In the genomic region with DNA sequence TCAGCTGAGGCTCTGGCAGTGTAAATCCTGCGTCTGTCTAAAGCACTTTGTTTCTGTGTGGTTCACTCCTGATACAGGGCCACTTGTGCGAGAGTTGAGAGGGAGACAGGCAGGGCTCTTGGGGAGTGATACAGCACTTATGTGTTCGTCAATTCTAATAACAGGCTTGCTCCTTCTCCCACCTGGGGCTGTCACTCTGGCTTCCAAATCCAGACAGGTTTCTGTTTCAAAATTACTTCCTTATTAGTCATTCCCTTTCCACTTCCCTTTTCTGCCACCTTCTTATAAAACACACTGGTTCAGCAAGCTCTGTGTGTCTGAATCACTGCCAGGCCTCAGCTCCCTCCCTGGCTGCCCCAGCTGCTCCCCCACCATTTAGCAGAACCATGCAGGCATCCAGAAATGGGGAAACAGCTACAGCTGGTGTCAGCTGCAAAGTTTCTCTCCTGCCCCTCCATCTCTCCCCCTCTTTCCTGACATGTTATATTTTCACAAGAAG, we compare ENCODE assay signal across 8 cellular contexts. TPM values are rescaled to one million over a fixed set of nuclear protein-coding genes. Genes with fewer than 3 reads are reported as not detected.
DNase-seq lines count a peak whose midpoint lies in the region; ATAC-seq and TF ChIP-seq lines count a peak whose summit lies in the region.

No MANE protein-coding gene starts in this region.

- intact Hi-C loops in body of pancreas (cut with DNase I): no loop called here

- H3K4me3 ChIP-seq in body of pancreas (no peak overlapping the region), osteoblast (ENCODE audit: insufficient read depth, low read length) (no peak overlapping the region)

- ATAC-seq in GM19324 (IDR thresholded peaks at IDR 0.05; ENCODE audit: low FRiP score, unreplicated experiment): peak; percentile 64
- ATAC-seq in HG03354 (IDR thresholded peaks at IDR 0.05; ENCODE audit: poor library complexity, severe bottlenecking, unreplicated experiment): peak; percentile 88
- peak; percentile 92 for ATAC-seq in body of pancreas
- peak; percentile 47 for ATAC-seq in left lobe of liver

- H4K20me1 ChIP-seq in osteoblast (ENCODE audit: insufficient read depth, low read length): no peaks in the 10 kb centered on the region

- H3K27ac ChIP-seq in body of pancreas: peak overlapping the region; percentile 85 to 91 (median 88)
- peak overlapping the region; percentile 57 for H3K27ac ChIP-seq in substantia nigra (ENCODE audit: low read depth, low read length, poor library complexity, severe bottlenecking)
- H3K27ac ChIP-seq in osteoblast (ENCODE audit: low read depth, low read length): no peak overlapping the region

- H3K9me3 ChIP-seq in body of pancreas (no peaks in the 10 kb centered on the region), osteoblast (ENCODE audit: low read depth, low read length) (no peaks in the 10 kb centered on the region)

- peaks cover 30% of the 10 kb centered on the region for H3K4me1 ChIP-seq in body of pancreas
- peaks cover 25% of the 10 kb centered on the region for H3K4me1 ChIP-seq in osteoblast (ENCODE audit: insufficient read depth, low read length)

- H2AFZ ChIP-seq in osteoblast (ENCODE audit: low read length): no peak overlapping the region

- H3K27me3 ChIP-seq in body of pancreas (no peaks in the 10 kb centered on the region), osteoblast (ENCODE audit: insufficient read depth, low read length) (peaks cover 4% of the 10 kb centered on the region)

- TF ChIP-seq POLR2A in body of pancreas (IDR thresholded peaks at IDR 0.05): peak in 2 of 3 donors; percentile 34 to 37

- no peak overlapping the region for H3K4me2 ChIP-seq in osteoblast (ENCODE audit: insufficient read depth, low read length)

- H3K79me2 ChIP-seq in osteoblast (ENCODE audit: insufficient read depth, low read length): no peaks in the 10 kb centered on the region

- TF ChIP-seq CTCF in body of pancreas (IDR thresholded peaks at IDR 0.05) (no peak), osteoblast (IDR thresholded peaks at IDR 0.05; ENCODE audit: extremely low read depth, low read depth, low read length) (no peak)

- WGBS in body of pancreas, 2 donors: 14 to 18% methylated on average over 3 of the region's 3 CpGs

- H3K36me3 ChIP-seq in body of pancreas (replicated peaks in 1 of 2; ENCODE audit: insufficient read depth in 1 of 2, low read depth in 2 of 2): no peaks in the 10 kb centered on the region
- H3K36me3 ChIP-seq in osteoblast (ENCODE audit: insufficient read depth, low read length): no peaks in the 10 kb centered on the region

- DNase-seq in CD1c-positive myeloid dendritic cell (ENCODE audit: extremely low spot score) (peak; percentile 95), NCI-H226 (peak; percentile 93), body of pancreas (peak; percentile 73 to 90 (median 84)), left lobe of liver (ENCODE audit: low spot score) (no peak), substantia nigra (lab: John Stamatoyannopoulos, UW) (peak in 38 of 49 donors; percentile 5 to 73 (median 36)), osteoblast (ENCODE audit: insufficient read length, low spot score, missing footprints) (no peak)

RNA-seq across cellular contexts. Expression of a gene that starts 58.5 kb away (rescaled TPM):
- total RNA-seq in body of pancreas: 10 to 100 TPM; 36.1 to 42.5 TPM
- 18.6 TPM for total RNA-seq in left lobe of liver
- 12.1 and 12.7 TPM in 2 replicates for total RNA-seq in osteoblast

Comparison
In these comparisons a context has a peak if more than half of its experiments do, and no peak if none do; other contexts are left out.
1. DNase-seq: peak in CD1c-positive myeloid dendritic cell (single experiment), NCI-H226 (single experiment), body of pancreas (4 of 4) and substantia nigra (38 of 49); none in left lobe of liver (single experiment) and osteoblast (single experiment).
2. Peak in every context shown above with its lines, with median percentiles within 50 percentile points of each other: ATAC-seq.